38 cellular contexts compared by ENCODE assay signal in the genomic region with DNA sequence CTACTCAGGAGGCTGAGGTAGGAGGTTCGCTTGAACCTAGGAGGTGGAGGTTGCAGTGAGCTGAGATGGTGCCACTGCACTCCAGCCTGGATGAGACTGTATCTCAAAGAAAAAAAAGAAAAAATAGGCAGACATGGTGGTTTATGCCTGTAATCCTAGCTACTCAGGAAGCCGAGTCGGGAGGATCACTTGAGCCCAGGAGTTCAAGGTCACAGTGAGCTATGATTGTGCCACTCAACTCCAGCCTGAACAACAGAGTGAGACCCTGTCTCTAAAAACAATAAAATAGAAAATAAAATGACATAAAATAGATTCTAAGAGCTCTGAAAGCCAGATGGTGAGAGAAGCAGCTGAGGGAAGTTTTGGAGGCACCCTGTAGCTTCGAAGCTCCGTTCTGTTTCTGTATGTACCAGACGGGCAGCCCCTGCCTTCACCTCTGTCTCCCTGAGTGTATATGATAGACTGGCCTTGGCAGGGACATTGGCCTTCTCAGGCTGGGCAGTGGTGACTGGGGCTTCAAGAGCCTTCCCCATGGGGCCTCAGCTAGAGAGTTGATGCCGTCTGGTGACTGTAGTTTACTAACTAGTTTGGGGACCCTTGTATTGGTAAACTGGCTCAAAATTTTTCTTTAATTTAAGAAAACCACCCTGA. TPM values are rescaled to one million over a fixed set of nuclear protein-coding genes. Genes with fewer than 3 reads are reported as not detected.
"Had no signal": no experiment of that assay in that cellular context is flagged by ENCODE, and none has a peak within 500 bp of the region (broad histone marks: within the 10 kb centered on the region; RNA-seq: fewer than 3 reads in every experiment).

No MANE protein-coding gene starts in this region.

- H3K27ac ChIP-seq: adrenal gland, body of pancreas, brain microvascular endothelial cell, breast epithelium, VCaP had no signal

- DNase-seq: activated B cell treated with CpG ODN at 0.5 μM for 24 hours; activated CD4-positive, alpha-beta memory T cell treated with anti-CD3 and anti-CD28 coated beads for 36 hours; activated CD4-positive, alpha-beta T cell treated with anti-CD3 and anti-CD28 coated beads for 4 hours; activated CD4-positive, alpha-beta T cell treated with anti-CD3 and anti-CD28 coated beads, Interleukin-2, amount 10 ng/mL, durations not matched to agents 24 days and 14 days; activated CD4-positive, alpha-beta T cell treated with anti-CD3 and anti-CD28 coated beads, Interleukin-2, amount 50 U/mL, for 1 hour; activated CD4-positive, alpha-beta T cell treated with anti-CD3 and anti-CD28 coated beads, Interleukin-2, amount 50 U/mL, for 4 hours; activated CD4-positive, CD25-positive, alpha-beta regulatory T cell treated with anti-CD3 and anti-CD28 coated beads, Interleukin-2, amount 50 U/mL, for 72 hours; activated CD8-positive, alpha-beta memory T cell treated with anti-CD3 and anti-CD28 coated beads, Interleukin-2, amount 10 ng/mL, durations not matched to agents 7 days and 5 days; activated CD8-positive, alpha-beta T cell treated with anti-CD3 and anti-CD28 coated beads for 36 hours; activated effector memory CD4-positive, alpha-beta T cell treated with anti-CD3 and anti-CD28 coated beads, Interleukin-2, amount 50 U/mL, for 16 hours; activated gamma-delta T cell treated with Interleukin-2 at 50 U/mL for 16 hours; activated naive CD4-positive, alpha-beta T cell; activated naive CD4-positive, alpha-beta T cell treated with anti-CD3 and anti-CD28 coated beads for 36 hours; activated naive CD4-positive, alpha-beta T cell treated with anti-CD3 and anti-CD28 coated beads, Interleukin-2, amount 50 U/mL, for 16 hours; activated naive CD8-positive, alpha-beta T cell treated with anti-CD3 and anti-CD28 coated beads for 36 hours; activated T-cell treated with anti-CD3 and anti-CD28 coated beads for 4 hours; activated T-cell treated with anti-CD3 and anti-CD28 coated beads, Interleukin-2, amount 50 U/mL, for 1 hour; activated T-cell treated with anti-CD3 and anti-CD28 coated beads, Interleukin-2, amount 50 U/mL, for 4 hours; activated T-cell treated with anti-CD3 and anti-CD28 coated beads, Interleukin-2, amount 50 U/mL, for 72 hours; adrenal gland; amniotic stem cell; aorta; body of pancreas; brain microvascular endothelial cell; central memory CD4-positive, alpha-beta T cell; SW 1271; T-helper 1 cell; T-helper 2 cell; T-helper 9 cell had no signal

- H3K4me3 Mint-ChIP-seq: activated B cell treated with CpG ODN at 0.5 μM for 24 hours; activated CD4-positive, alpha-beta memory T cell treated with anti-CD3 and anti-CD28 coated beads for 36 hours; activated CD4-positive, alpha-beta T cell treated with anti-CD3 and anti-CD28 coated beads, Interleukin-2, amount 10 ng/mL, durations not matched to agents 24 days and 14 days; activated CD8-positive, alpha-beta memory T cell treated with anti-CD3 and anti-CD28 coated beads, Interleukin-2, amount 10 ng/mL, durations not matched to agents 7 days and 5 days; activated CD8-positive, alpha-beta T cell treated with anti-CD3 and anti-CD28 coated beads for 36 hours; activated naive CD4-positive, alpha-beta T cell treated with anti-CD3 and anti-CD28 coated beads for 36 hours; activated naive CD8-positive, alpha-beta T cell treated with anti-CD3 and anti-CD28 coated beads for 36 hours; activated T-cell treated with anti-CD3 and anti-CD28 coated beads, Interleukin-2, amount 50 U/mL, for 4 hours; activated T-cell treated with anti-CD3 and anti-CD28 coated beads, Interleukin-2, amount 50 U/mL, for 72 hours; activated T-helper 1 cell treated with anti-CD3 and anti-CD28 coated beads, Interleukin-12 subunit alpha, Interleukin-12 subunit beta, Interleukin-2, Interleukin-4 antibody, amounts not matched to agents 30 ng/mL and 10 ng/mL and 1 ng/mL, durations not matched to agents 14 hours and 24 hours and 36 hours; activated T-helper 17 cell treated with anti-CD3 and anti-CD28 coated beads, Interleukin-2, amount 50 U/mL, for 72 hours; T-helper 1 cell treated with Interleukin-12 subunit alpha and Interleukin-12 subunit beta and Interleukin-4 antibody, amounts not matched to agents 30 μg/mL and 1 μg/mL, for 36 hours; T-helper 2 cell treated with Interferon-gamma antibody and Interleukin-4, amounts not matched to agents 5 μg/mL and 100 μg/mL, for 36 hours had no signal

- H3K36me3 Mint-ChIP-seq: activated CD4-positive, alpha-beta memory T cell treated with anti-CD3 and anti-CD28 coated beads for 36 hours had no signal

- H3K36me3 ChIP-seq: adrenal gland, brain microvascular endothelial cell, breast epithelium had no signal

- H3K9me3 Mint-ChIP-seq: activated CD4-positive, alpha-beta memory T cell treated with anti-CD3 and anti-CD28 coated beads for 36 hours; activated T-helper 17 cell treated with anti-CD3 and anti-CD28 coated beads, Interleukin-2, amount 50 U/mL, for 72 hours had no signal

- H3K9me3 ChIP-seq: adrenal gland, body of pancreas, breast epithelium had no signal

- H3K4me1 ChIP-seq: adrenal gland, breast epithelium had no signal

- FAIRE-seq: astrocyte, TTC549 had no signal

- ATAC-seq: activated CD8-positive, alpha-beta memory T cell treated with anti-CD3 and anti-CD28 coated beads, Interleukin-2, amount 10 ng/mL, durations not matched to agents 7 days and 5 days; activated T-cell treated with anti-CD3 and anti-CD28 coated beads, Interleukin-2, amount 50 U/mL, for 4 hours; body of pancreas had no signal

- H3K4me3 ChIP-seq: adrenal gland, body of pancreas, breast epithelium had no signal

- H3K27me3 ChIP-seq: adrenal gland, body of pancreas, brain microvascular endothelial cell, breast epithelium had no signal

- H3K27me3 Mint-ChIP-seq: activated B cell treated with CpG ODN at 0.5 μM for 24 hours; activated CD4-positive, alpha-beta memory T cell treated with anti-CD3 and anti-CD28 coated beads for 36 hours; activated CD4-positive, alpha-beta T cell treated with anti-CD3 and anti-CD28 coated beads, Interleukin-2, amount 10 ng/mL, durations not matched to agents 24 days and 14 days; activated CD8-positive, alpha-beta memory T cell treated with anti-CD3 and anti-CD28 coated beads, Interleukin-2, amount 10 ng/mL, durations not matched to agents 7 days and 5 days; activated CD8-positive, alpha-beta T cell treated with anti-CD3 and anti-CD28 coated beads for 36 hours; activated naive CD8-positive, alpha-beta T cell treated with anti-CD3 and anti-CD28 coated beads for 36 hours; activated T-helper 17 cell treated with anti-CD3 and anti-CD28 coated beads, Interleukin-2, amount 50 U/mL, for 72 hours had no signal

- H3K27ac Mint-ChIP-seq: activated B cell treated with CpG ODN at 0.5 μM for 24 hours; activated CD4-positive, alpha-beta memory T cell treated with anti-CD3 and anti-CD28 coated beads for 36 hours; activated CD4-positive, alpha-beta T cell treated with anti-CD3 and anti-CD28 coated beads, Interleukin-2, amount 10 ng/mL, durations not matched to agents 24 days and 14 days; activated CD8-positive, alpha-beta memory T cell treated with anti-CD3 and anti-CD28 coated beads, Interleukin-2, amount 10 ng/mL, durations not matched to agents 7 days and 5 days; activated CD8-positive, alpha-beta T cell treated with anti-CD3 and anti-CD28 coated beads for 36 hours; activated naive CD4-positive, alpha-beta T cell treated with anti-CD3 and anti-CD28 coated beads for 36 hours; activated naive CD4-positive, alpha-beta T cell treated with anti-CD3 and anti-CD28 coated beads, Interleukin-2, amount 50 U/mL, for 72 hours; activated naive CD8-positive, alpha-beta T cell treated with anti-CD3 and anti-CD28 coated beads for 36 hours; activated T-cell treated with anti-CD3 and anti-CD28 coated beads, Interleukin-2, amount 50 U/mL, for 72 hours; activated T-helper 1 cell treated with anti-CD3 and anti-CD28 coated beads, Interleukin-12 subunit alpha, Interleukin-12 subunit beta, Interleukin-2, Interleukin-4 antibody, amounts not matched to agents 30 ng/mL and 10 ng/mL and 1 ng/mL, durations not matched to agents 14 hours and 24 hours and 36 hours; activated T-helper 17 cell treated with anti-CD3 and anti-CD28 coated beads, Interleukin-2, amount 50 U/mL, for 72 hours; T-helper 1 cell treated with Interleukin-12 subunit alpha and Interleukin-12 subunit beta and Interleukin-4 antibody, amounts not matched to agents 30 μg/mL and 1 μg/mL, for 36 hours; T-helper 2 cell treated with Interferon-gamma antibody and Interleukin-4, amounts not matched to agents 5 μg/mL and 100 μg/mL, for 36 hours had no signal

RNA-seq across cellular contexts. Expression of a gene that starts 54.4 kb away (rescaled TPM):
- total RNA-seq: activated B cell treated with CpG ODN at 0.5 μM for 24 hours; activated CD4-positive, alpha-beta T cell treated with anti-CD3 and anti-CD28 coated beads, Interleukin-2, amount 10 ng/mL, durations not matched to agents 24 days and 14 days; activated CD8-positive, alpha-beta memory T cell treated with anti-CD3 and anti-CD28 coated beads, Interleukin-2, amount 10 ng/mL, durations not matched to agents 7 days and 5 days; activated CD8-positive, alpha-beta T cell treated with anti-CD3 and anti-CD28 coated beads for 36 hours; activated naive CD8-positive, alpha-beta T cell treated with anti-CD3 and anti-CD28 coated beads for 36 hours; activated T-helper 1 cell treated with anti-CD3 and anti-CD28 coated beads, Interleukin-12 subunit alpha, Interleukin-12 subunit beta, Interleukin-2, Interleukin-4 antibody, amounts not matched to agents 30 ng/mL and 10 ng/mL and 1 ng/mL, durations not matched to agents 14 hours and 24 hours and 36 hours had no signal
